Comparison of ENCODE assay signal across 18 cellular contexts in genomic region chr4:152992027-152992426, GRCh38. TPM values are rescaled to one million over a fixed set of nuclear protein-coding genes. Genes with fewer than 3 reads are reported as not detected.
DNase-seq lines count a peak whose midpoint lies in the region; ATAC-seq and TF ChIP-seq lines count a peak whose summit lies in the region.
"Had no signal": no experiment of that assay in that cellular context is flagged by ENCODE, and none has a peak within 500 bp of the region (broad histone marks: within the 10 kb centered on the region; RNA-seq: fewer than 3 reads in every experiment).

No MANE protein-coding gene starts in this region.

- no peaks in the 10 kb centered on the region for H4K20me1 ChIP-seq in PC-9 (ENCODE audit: insufficient read depth)
- H4K20me1 ChIP-seq: BLaER1 treated with 17β-estradiol and CSF1 and Interleukin-3, amounts not matched to agents 10 nM and 100 nM had no signal

- H3K27ac ChIP-seq in PC-9 (no peak overlapping the region), transverse colon (no peak overlapping the region)
- H3K27ac ChIP-seq: BLaER1 treated with 17β-estradiol and CSF1 and Interleukin-3, amounts not matched to agents 10 nM and 100 nM; brain microvascular endothelial cell; prostate gland; suprapubic skin had no signal

- peaks cover 11% of the 10 kb centered on the region for H3F3A ChIP-seq in PC-9 (ENCODE audit: insufficient read depth, low read depth)

- no peaks in the 10 kb centered on the region for H3K79me2 ChIP-seq in PC-9 (ENCODE audit: low read depth)

- H3K9me2 ChIP-seq in PC-9 (ENCODE audit: insufficient read depth): no peaks in the 10 kb centered on the region

- 59% methylated on average over 8 of the region's 8 CpGs; no CpG with 5 or more reads in 1 of the 2 donors for WGBS in transverse colon (ENCODE audit: low coverage in 1 of 2), 2 donors

- intact Hi-C loops in PC-9 (cut with micrococcal nuclease; ENCODE audit: unreplicated experiment): loop anchor here (1.0 to 10.0 kb wide), 4 partner anchors 11 to 303 kb away; partner anchors contain the start of gene TRIM2
- intact Hi-C loops in transverse colon (cut with DNase I; ENCODE audit: low total_unique reads): no loop called here

- in situ Hi-C loops in transverse colon (cut with MboI; ENCODE audit: low pct_ligation_motif_present in 1 of 4, low pct_unique_long_range_greater_than_20kb in 1 of 4, low sequenced_read_pairs in 3 of 4): no loop called here

- H3K4me1 ChIP-seq in PC-9 (replicated peaks; ENCODE audit: insufficient read depth) (peaks cover 36% of the 10 kb centered on the region), transverse colon (peaks cover 0 to 6% (median 1%) of the 10 kb centered on the region in 4 donors)

- no peak overlapping the region for H2AFZ ChIP-seq in PC-9

- DNase-seq in NCI-H2029 (lab: John Stamatoyannopoulos, UW) (peak; percentile 88), NCI-H2029 treated with DMSO at 0.1 percent for 48 hours (lab: John Stamatoyannopoulos, UW) (no peak), PC-9 (peak; percentile 69 to 77), islet precursor cell (peak; percentile 73), transverse colon (peak; percentile 36), HCEC 1CT (no peak), NCI-H187 (lab: John Stamatoyannopoulos, UW) (no peak)
- DNase-seq: activated CD4-positive, alpha-beta memory T cell treated with anti-CD3 and anti-CD28 coated beads, Interleukin-2, amount 10 ng/mL, durations not matched to agents 7 days and 5 days; activated naive CD8-positive, alpha-beta T cell treated with anti-CD3 and anti-CD28 coated beads for 36 hours; activated T-cell treated with anti-CD3 and anti-CD28 coated beads, Interleukin-2, amount 50 U/mL, for 72 hours; brain microvascular endothelial cell; NCI-H226; SIG-M5; T-helper 17 cell had no signal

- ATAC-seq in GM19463 (IDR thresholded peaks at IDR 0.05; ENCODE audit: unreplicated experiment): no peak
- ATAC-seq: activated T-cell treated with anti-CD3 and anti-CD28 coated beads, Interleukin-2, amount 50 U/mL, for 72 hours; T-helper 17 cell had no signal

- CTCF ChIA-PET in PC-9 (lab: Charles Lee): interaction anchor here (0.9 to 1.5 kb wide), 2 partner anchors 11 to 23 kb away, joined by 4 to 9 read pairs; no protein-coding TSS in a partner anchor

- peak overlapping the region; percentile 19; the same call in 1 of the 2 replicates for H3K4me2 ChIP-seq in PC-9

- TF ChIP-seq CTCF in PC-9 (conservative IDR thresholded peaks at IDR 0.05): no peak; the same call in 1 of the 2 replicates
- TF ChIP-seq CTCF in transverse colon (IDR thresholded peaks at IDR 0.05): peak in 2 of 5 experiments; percentile 15 to 22

- H3K27me3 ChIP-seq in PC-9 (ENCODE audit: insufficient read depth, low read depth): no peaks in the 10 kb centered on the region
- no peaks in the 10 kb centered on the region for H3K27me3 ChIP-seq in transverse colon
- H3K27me3 ChIP-seq: BLaER1 treated with 17β-estradiol and CSF1 and Interleukin-3, amounts not matched to agents 10 nM and 100 nM; brain microvascular endothelial cell; suprapubic skin had no signal

- no peak for TF ChIP-seq EP300 in transverse colon (IDR thresholded peaks at IDR 0.05; ENCODE audit: low read depth)

- POLR2A ChIA-PET in PC-9 (lab: Charles Lee; ENCODE audit: unreplicated experiment): interaction anchor here (0.6 to 0.7 kb wide), 4 partner anchors 19 to 302 kb away, joined by 3 to 10 read pairs (median 4); no protein-coding TSS in a partner anchor

- H3K4me3 ChIP-seq in PC-9 (no peak overlapping the region), transverse colon (no peak overlapping the region)
- H3K4me3 ChIP-seq: BLaER1 treated with 17β-estradiol and CSF1 and Interleukin-3, amounts not matched to agents 10 nM and 100 nM; prostate gland; suprapubic skin had no signal

- BruUV-seq in PC-9 (replicated peaks; lab: Mats Ljungman, UMichigan): no TSS peak

- no peak for TF ChIP-seq POLR2A in transverse colon (IDR thresholded peaks at IDR 0.05)

- H3K9me3 ChIP-seq in PC-9 (ENCODE audit: insufficient read depth, low read depth): no peaks in the 10 kb centered on the region
- no peaks in the 10 kb centered on the region for H3K9me3 ChIP-seq in transverse colon
- H3K9me3 ChIP-seq: BLaER1 treated with 17β-estradiol and CSF1 and Interleukin-3, amounts not matched to agents 10 nM and 100 nM; prostate gland; suprapubic skin had no signal

- no peaks in the 10 kb centered on the region for H3K36me3 ChIP-seq in PC-9 (ENCODE audit: low read depth)
- no peaks in the 10 kb centered on the region for H3K36me3 ChIP-seq in transverse colon
- H3K36me3 ChIP-seq: BLaER1 treated with 17β-estradiol and CSF1 and Interleukin-3, amounts not matched to agents 10 nM and 100 nM; brain microvascular endothelial cell; prostate gland; suprapubic skin had no signal

RNA-seq across cellular contexts. Expression of gene FHDC1, which starts 55.9 kb away (rescaled TPM):
- 16.8 and 17.4 TPM in 2 replicates for total RNA-seq in PC-9 (2021)
- total RNA-seq in transverse colon: 10 to 100 TPM in 3 of 4 donors, 1 to 10 TPM in 1; 4.6 to 40.4 (median 15.5) TPM

Comparison
In these comparisons a context has a peak if more than half of its experiments do, and no peak if none do; other contexts are left out.
1. DNase-seq: peak in NCI-H2029 (single experiment), PC-9 (2 of 2), islet precursor cell (single experiment) and transverse colon (single experiment); none in NCI-H2029 treated with DMSO at 0.1 percent for 48 hours (single experiment), HCEC 1CT (single experiment) and NCI-H187 (0 of 2).